In genomic region chr3:25537476-25537875, GRCh38 we compare ENCODE assay signal across 25 cellular contexts.
"Had no signal": no experiment of that assay in that cellular context is flagged by ENCODE, and none has a peak within 500 bp of the region (broad histone marks: within the 10 kb centered on the region; RNA-seq: fewer than 3 reads in every experiment).

No MANE protein-coding gene starts in this region.

- DNase-seq: activated CD4-positive, alpha-beta T cell treated with anti-CD3 and anti-CD28 coated beads for 36 hours; activated CD4-positive, CD25-positive, alpha-beta regulatory T cell; activated CD8-positive, alpha-beta memory T cell treated with anti-CD3 and anti-CD28 coated beads, Interleukin-2, amount 10 ng/mL, durations not matched to agents 7 days and 5 days; activated CD8-positive, alpha-beta T cell treated with anti-CD3 and anti-CD28 coated beads, Interleukin-2, amount 10 ng/mL, durations not matched to agents 7 days and 5 days; activated naive CD4-positive, alpha-beta T cell; activated T-cell treated with anti-CD3 and anti-CD28 coated beads for 4 hours; activated T-cell treated with anti-CD3 and anti-CD28 coated beads, Interleukin-2, amount 50 U/mL, for 72 hours; cortex of kidney; effector memory CD8-positive, alpha-beta T cell; erythroblast; heart right ventricle; kidney glomerular epithelial cell; left lung; mesendoderm; mucosa of descending colon; ovary; stimulated activated CD4-positive, alpha-beta T cell treated with anti-CD3 and anti-CD28 coated beads, Interleukin-4, amount 100 ng/mL, for 24 hours; thyroid gland had no signal

- H3K4me3 ChIP-seq: ascending aorta, heart right ventricle, left lung, lung, mucosa of descending colon, ovary, skin epidermis, thyroid gland had no signal

- ATAC-seq: activated CD4-positive, alpha-beta T cell treated with anti-CD3 and anti-CD28 coated beads for 36 hours; activated CD8-positive, alpha-beta memory T cell treated with anti-CD3 and anti-CD28 coated beads, Interleukin-2, amount 10 ng/mL, durations not matched to agents 7 days and 5 days; activated CD8-positive, alpha-beta T cell treated with anti-CD3 and anti-CD28 coated beads, Interleukin-2, amount 10 ng/mL, durations not matched to agents 7 days and 5 days; activated naive CD4-positive, alpha-beta T cell treated with anti-CD3 and anti-CD28 coated beads, Interleukin-2, amount 50 U/mL, for 72 hours; activated T-cell treated with anti-CD3 and anti-CD28 coated beads, Interleukin-2, amount 50 U/mL, for 72 hours; effector memory CD8-positive, alpha-beta T cell; mucosa of descending colon; natural killer cell treated with Interleukin-12 subunit alpha and Interleukin-12 subunit beta and Interleukin-15 and Interleukin-18, amount 100 ng/mL, for 72 hours; stimulated activated effector memory CD8-positive, alpha-beta T cell treated with anti-CD3 and anti-CD28 coated beads, Interleukin-12 subunit alpha, Interleukin-12 subunit beta, amount 100 ng/mL, for 72 hours had no signal

- H3K27ac ChIP-seq: ascending aorta, left lung, neutrophil, ovary, thyroid gland had no signal
